In genomic region chr2:200040831-200041230, GRCh38 we compare ENCODE assay signal across 14 cellular contexts.
DNase-seq lines count a peak whose midpoint lies in the region; ATAC-seq and TF ChIP-seq lines count a peak whose summit lies in the region.
"Had no signal": no experiment of that assay in that cellular context is flagged by ENCODE, and none has a peak within 500 bp of the region (broad histone marks: within the 10 kb centered on the region; RNA-seq: fewer than 3 reads in every experiment).

No MANE protein-coding gene starts in this region.

- H3K27ac Mint-ChIP-seq in osteocyte (ENCODE audit: unreplicated experiment), result no peak overlapping the region
- H3K27ac Mint-ChIP-seq: CD14-positive monocyte; CD8-positive, alpha-beta T cell had no signal

- H3K36me3 ChIP-seq in SK-N-MC (ENCODE audit: insufficient read depth, low read length) (no peaks in the 10 kb centered on the region), colonic mucosa (no peaks in the 10 kb centered on the region)

- H3K27me3 Mint-ChIP-seq in osteocyte (ENCODE audit: unreplicated experiment), result no peaks in the 10 kb centered on the region
- peaks cover 2% of the 10 kb centered on the region for H3K27me3 Mint-ChIP-seq in activated T-cell treated with anti-CD3 and anti-CD28 coated beads, Interleukin-2, amount 50 U/mL, for 4 hours (ENCODE audit: low read depth)

- peaks cover 16% of the 10 kb centered on the region for H3K9me3 Mint-ChIP-seq in osteocyte (ENCODE audit: unreplicated experiment)
- H3K9me3 Mint-ChIP-seq in activated T-cell treated with anti-CD3 and anti-CD28 coated beads, Interleukin-2, amount 50 U/mL, for 4 hours, result peaks cover 16% of the 10 kb centered on the region

- no peak for TF ChIP-seq CTCF in choroid plexus epithelial cell (conservative IDR thresholded peaks at IDR 0.05; ENCODE audit: low read depth, low read length)
- TF ChIP-seq CTCF in fibroblast of villous mesenchyme (IDR thresholded peaks at IDR 0.05; ENCODE audit: insufficient read depth, low read depth, low read length), result no peak
- TF ChIP-seq CTCF in osteocyte (IDR thresholded peaks at IDR 0.05), result no peak
- no peak for TF ChIP-seq CTCF in colonic mucosa (IDR thresholded peaks at IDR 0.05)

- no peak overlapping the region for H3K4me3 Mint-ChIP-seq in osteocyte (ENCODE audit: unreplicated experiment)
- no peak overlapping the region for H3K4me3 Mint-ChIP-seq in activated T-cell treated with anti-CD3 and anti-CD28 coated beads, Interleukin-2, amount 50 U/mL, for 4 hours
- H3K4me3 Mint-ChIP-seq: CD14-positive monocyte; CD8-positive, alpha-beta T cell had no signal

- H3K4me1 Mint-ChIP-seq in osteocyte (ENCODE audit: unreplicated experiment), result peaks cover 28% of the 10 kb centered on the region
- no peaks in the 10 kb centered on the region for H3K4me1 Mint-ChIP-seq in activated T-cell treated with anti-CD3 and anti-CD28 coated beads, Interleukin-2, amount 50 U/mL, for 4 hours (ENCODE audit: low read depth)

- H3K9me3 ChIP-seq in SK-N-MC (ENCODE audit: low read depth, low read length) (0 out of 2 replicates have a peak, but pooled peaks cover 4% of the 10 kb centered on the region), colonic mucosa (no peaks in the 10 kb centered on the region)

- no peaks in the 10 kb centered on the region for H3K36me3 Mint-ChIP-seq in osteocyte (ENCODE audit: unreplicated experiment)
- H3K36me3 Mint-ChIP-seq in activated T-cell treated with anti-CD3 and anti-CD28 coated beads, Interleukin-2, amount 50 U/mL, for 4 hours (ENCODE audit: insufficient read depth), result peaks cover 1% of the 10 kb centered on the region
- H3K36me3 Mint-ChIP-seq: CD14-positive monocyte; CD8-positive, alpha-beta T cell had no signal

- intact Hi-C loops in colonic mucosa (cut with DNase I), result no loop called here

- H3K27me3 ChIP-seq in colonic mucosa, result no peaks in the 10 kb centered on the region

- H3K4me3 ChIP-seq in SK-N-MC (peak overlapping the region; percentile 49; the same call in 1 of the 2 replicates), choroid plexus epithelial cell (ENCODE audit: low read depth, low read length) (no peak overlapping the region), fibroblast of villous mesenchyme (ENCODE audit: low read depth, low read length) (no peak overlapping the region), colonic mucosa (no peak overlapping the region)

- no peak for ATAC-seq in HG03108 (IDR thresholded peaks at IDR 0.05; ENCODE audit: unreplicated experiment)
- no peak for ATAC-seq in activated T-cell treated with anti-CD3 and anti-CD28 coated beads, Interleukin-2, amount 50 U/mL, for 4 hours
- ATAC-seq: CD8-positive, alpha-beta T cell had no signal

- H3K4me1 ChIP-seq in colonic mucosa, result no peaks in the 10 kb centered on the region

- H3K9ac ChIP-seq in SK-N-MC (ENCODE audit: insufficient read length), result no peak overlapping the region
- H3K9ac ChIP-seq in colonic mucosa (ENCODE audit: low read depth in 2 of 2, low read length in 2 of 2), result no peak overlapping the region

- H3K27ac ChIP-seq in SK-N-MC (peak overlapping the region; percentile 84), colonic mucosa (no peak overlapping the region)

- no peak for DNase-seq in SK-N-MC (ENCODE audit: low read depth, low spot score)
- DNase-seq in choroid plexus epithelial cell (ENCODE audit: low read depth), result peak; percentile 20
- peak; percentile 65 for DNase-seq in fibroblast of villous mesenchyme (ENCODE audit: low read depth)
- DNase-seq in osteocyte (ENCODE audit: extremely low spot score, unreplicated experiment), result no peak
- no peak for DNase-seq in activated T-cell treated with anti-CD3 and anti-CD28 coated beads, Interleukin-2, amount 50 U/mL, for 4 hours
- DNase-seq in colonic mucosa, result no peak
- DNase-seq: CD8-positive, alpha-beta T cell; COR-L47; DMS153; DND-41; GDM1; HCEC 1CT had no signal

Comparison
In these comparisons a context has a peak if more than half of its experiments do, and no peak if none do; other contexts are left out.
1. DNase-seq: peak in choroid plexus epithelial cell (single experiment) and fibroblast of villous mesenchyme (single experiment); none in SK-N-MC (single experiment), osteocyte (single experiment), activated T-cell treated with anti-CD3 and anti-CD28 coated beads, Interleukin-2, amount 50 U/mL, for 4 hours (single experiment) and colonic mucosa (single experiment).